12 cellular contexts compared by ENCODE assay signal in the genomic region with DNA sequence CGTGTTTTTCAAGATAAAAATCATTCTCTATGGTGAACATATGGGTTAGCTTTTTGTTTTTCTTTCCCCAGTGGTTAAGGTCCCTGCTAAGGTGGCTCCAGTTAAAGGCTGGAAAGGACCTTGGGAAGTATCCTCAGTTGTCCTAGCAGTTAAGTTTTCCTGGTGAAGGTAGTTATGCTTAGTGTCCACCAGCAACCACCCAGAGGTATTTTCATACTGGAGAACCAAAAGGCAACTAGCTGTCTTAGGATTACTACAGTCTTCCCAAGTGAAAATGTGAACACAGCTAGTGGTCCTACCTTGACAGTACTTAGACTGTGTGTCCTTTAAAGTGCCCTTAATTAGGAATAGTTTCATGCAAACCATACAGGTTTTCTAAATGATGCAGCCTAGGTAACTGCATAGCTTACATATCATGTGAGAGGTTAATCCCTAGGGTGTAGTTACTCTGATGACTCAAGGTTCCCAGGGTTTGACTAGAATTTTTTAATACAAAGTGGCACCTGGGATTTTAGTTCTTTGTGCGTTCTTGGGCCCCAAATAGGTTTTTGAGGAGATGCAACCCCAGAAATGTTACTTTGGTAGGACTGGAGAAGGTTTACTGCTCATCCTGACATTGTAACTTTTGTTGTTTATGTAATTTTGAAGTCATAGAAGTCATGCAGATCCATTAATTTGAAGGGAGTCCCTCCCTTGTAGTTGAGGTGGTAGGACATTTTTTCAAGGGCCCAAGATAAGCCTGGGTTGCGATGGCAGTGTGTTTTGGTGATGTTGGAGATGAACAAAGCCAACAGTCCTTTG. TPM values are rescaled to one million over a fixed set of nuclear protein-coding genes. Genes with fewer than 3 reads are reported as not detected.
DNase-seq lines count a peak whose midpoint lies in the region; ATAC-seq and TF ChIP-seq lines count a peak whose summit lies in the region.
"Had no signal": no experiment of that assay in that cellular context is flagged by ENCODE, and none has a peak within 500 bp of the region (broad histone marks: within the 10 kb centered on the region; RNA-seq: fewer than 3 reads in every experiment).

No MANE protein-coding gene starts in this region.

- no peak overlapping the region for H3K4me3 ChIP-seq in suprapubic skin

- 57% methylated on average over 3 of the region's 3 CpGs for WGBS in suprapubic skin

- DNase-seq in HFFc6 (no peak), NCI-H69 (lab: John Stamatoyannopoulos, UW) (peak; percentile 51), epithelial cell of prostate (ENCODE audit: low read depth, low spot score) (no peak), suprapubic skin (ENCODE audit: low spot score in 2 of 2) (no peak), WTC11 (ENCODE audit: low spot score) (no peak), NCI-H1105 (lab: John Stamatoyannopoulos, UW) (no peak)
- DNase-seq: activated CD4-positive, CD25-positive, alpha-beta regulatory T cell treated with anti-CD3 and anti-CD28 coated beads, Interleukin-2, amount 50 U/mL, for 72 hours; activated T-cell treated with anti-CD3 and anti-CD28 coated beads, Interleukin-2, amount 50 U/mL, for 48 hours; effector memory CD4-positive, alpha-beta T cell; glutamatergic neuron had no signal

- TF ChIP-seq POLR2A in suprapubic skin (IDR thresholded peaks at IDR 0.05), result no peak

- no peaks in the 10 kb centered on the region for H3K9me3 ChIP-seq in suprapubic skin

- POLR2A ChIA-PET in WTC11 (lab: Charles Lee), result no interaction called here

- CTCF ChIA-PET in WTC11 (lab: Charles Lee), result interaction anchor here (1.2 kb wide), 1 partner anchor 77 kb away, joined by 4 read pairs; no protein-coding TSS in a partner anchor

- H3K4me1 Mint-ChIP-seq in HFFc6 (ENCODE audit: low read depth) (peaks cover 35% of the 10 kb centered on the region), WTC11 (peaks cover 5% of the 10 kb centered on the region)

- H3K4me3 Mint-ChIP-seq in HFFc6 (peak overlapping the region; percentile 65; the same call in 1 of the 2 replicates), WTC11 (no peak overlapping the region)
- H3K4me3 Mint-ChIP-seq: neural crest cell had no signal

- no peak for TF ChIP-seq CTCF in HFFc6 (IDR thresholded peaks at IDR 0.05)
- no peak for TF ChIP-seq CTCF in suprapubic skin (IDR thresholded peaks at IDR 0.05)
- no peak for TF ChIP-seq CTCF in WTC11 (IDR thresholded peaks at IDR 0.05)

- H3K27me3 ChIP-seq in suprapubic skin, result no peaks in the 10 kb centered on the region

- H3K27ac ChIP-seq in epithelial cell of prostate, result peak overlapping the region; percentile 84
- H3K27ac ChIP-seq in suprapubic skin, result peak overlapping the region; percentile 36

- no peak for TF ChIP-seq EP300 in suprapubic skin (IDR thresholded peaks at IDR 0.05)

- ATAC-seq in HG03378 (IDR thresholded peaks at IDR 0.05; ENCODE audit: unreplicated experiment), result no peak
- no peak for ATAC-seq in WTC11

- H3K27me3 Mint-ChIP-seq in HFFc6 (ENCODE audit: insufficient read depth), result no peaks in the 10 kb centered on the region; the same call in 1 of the 2 replicates
- H3K27me3 Mint-ChIP-seq in WTC11 (ENCODE audit: low read depth), result peaks cover 33% of the 10 kb centered on the region

- H3K36me3 ChIP-seq in suprapubic skin, result no peaks in the 10 kb centered on the region

- no peaks in the 10 kb centered on the region for H3K9me3 Mint-ChIP-seq in HFFc6
- peaks cover 9% of the 10 kb centered on the region for H3K9me3 Mint-ChIP-seq in WTC11

- H3K36me3 Mint-ChIP-seq in HFFc6 (ENCODE audit: low read depth) (no peaks in the 10 kb centered on the region), WTC11 (0 out of 2 replicates have a peak, but pooled peaks cover 2% of the 10 kb centered on the region)

- peaks cover 27% of the 10 kb centered on the region for H3K4me1 ChIP-seq in suprapubic skin

- H3K27ac Mint-ChIP-seq in HFFc6, result peak overlapping the region; percentile 85
- no peak overlapping the region for H3K27ac Mint-ChIP-seq in WTC11

TF ChIP-seq in WTC11, 78 proteins besides CTCF, POLR2A, EP300 and RAD21:
- TF ChIP-seq ZNF138 (CRISPR knock-in tag; conservative IDR thresholded peaks at IDR 0.05), result no peak
- TF ChIP-seq NFYB (CRISPR knock-in tag; conservative IDR thresholded peaks at IDR 0.05; ENCODE audit: low read depth), result no peak
- TF ChIP-seq ATF1 (CRISPR knock-in tag; IDR thresholded peaks at IDR 0.05), result no peak
- TF ChIP-seq, protein P1, sequence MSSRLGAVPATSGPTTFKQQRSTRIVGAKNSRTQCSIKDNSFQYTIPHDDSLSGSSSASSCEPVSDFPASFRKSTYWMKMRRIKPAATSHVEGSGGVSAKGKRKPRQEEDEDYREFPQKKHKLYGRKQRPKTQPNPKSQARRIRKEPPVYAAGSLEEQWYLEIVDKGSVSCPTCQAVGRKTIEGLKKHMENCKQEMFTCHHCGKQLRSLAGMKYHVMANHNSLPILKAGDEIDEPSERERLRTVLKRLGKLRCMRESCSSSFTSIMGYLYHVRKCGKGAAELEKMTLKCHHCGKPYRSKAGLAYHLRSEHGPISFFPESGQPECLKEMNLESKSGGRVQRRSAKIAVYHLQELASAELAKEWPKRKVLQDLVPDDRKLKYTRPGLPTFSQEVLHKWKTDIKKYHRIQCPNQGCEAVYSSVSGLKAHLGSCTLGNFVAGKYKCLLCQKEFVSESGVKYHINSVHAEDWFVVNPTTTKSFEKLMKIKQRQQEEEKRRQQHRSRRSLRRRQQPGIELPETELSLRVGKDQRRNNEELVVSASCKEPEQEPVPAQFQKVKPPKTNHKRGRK (CRISPR knock-in tag; IDR thresholded peaks at IDR 0.05; ENCODE audit: borderline replicate concordance), result no peak
TF ChIP-seq in WTC11: peak in this region for 0.

RNA-seq across cellular contexts. Expression of a gene that starts 36.5 kb away (rescaled TPM):
- total RNA-seq in HFFc6 (2021; fragmentation: NEBNext Ultra II Directional; extraction: Animal tissue kit (Norgen Biotek cat#: 25700)), result 10 to 100 TPM; 39.6 to 50.7 (median 42.0) TPM
- total RNA-seq in suprapubic skin (100 to 1,000 TPM in 1 of 4 donors, 10 to 100 TPM in 3; 56.0 to 106 (median 80.1) TPM), WTC11 (2021) (41.8 to 45.0 TPM (median 41.8 TPM) in 3 replicates)

RNA-seq across cellular contexts. Expression of a gene that starts 36.8 kb away (rescaled TPM):
- 100 to 1,000 TPM; 100 to 110 (median 104) TPM for total RNA-seq in HFFc6 (2021; fragmentation: NEBNext Ultra II Directional; extraction: Animal tissue kit (Norgen Biotek cat#: 25700))
- total RNA-seq in suprapubic skin, result 100 to 1,000 TPM; 151 to 249 (median 187) TPM
- total RNA-seq in WTC11 (2021), result 107 to 125 TPM (median 109 TPM) in 3 replicates

RNA-seq across cellular contexts. Expression of a gene that starts 42.0 kb away (rescaled TPM):
- 10 to 100 TPM; 34.8 to 40.5 (median 37.5) TPM for total RNA-seq in HFFc6 (2021; fragmentation: NEBNext Ultra II Directional; extraction: Animal tissue kit (Norgen Biotek cat#: 25700))
- total RNA-seq in suprapubic skin (10 to 100 TPM; 11.7 to 31.6 (median 24.1) TPM), WTC11 (2021) (44.6 to 61.7 TPM (median 46.3 TPM) in 3 replicates)
